ENCODE assay signal across 8 cellular contexts in genomic region chr15:98650871-98651481, GRCh38. TPM values are rescaled to one million over a fixed set of nuclear protein-coding genes. Genes with fewer than 3 reads are reported as not detected.
DNase-seq lines count a peak whose midpoint lies in the region; ATAC-seq and TF ChIP-seq lines count a peak whose summit lies in the region.

No MANE protein-coding gene starts in this region.

- peaks cover 36% of the 10 kb centered on the region for H3K4me1 Mint-ChIP-seq in activated naive CD8-positive, alpha-beta T cell treated with anti-CD3 and anti-CD28 coated beads, Interleukin-2, amount 50 U/mL, for 24 hours

- no peak for TF ChIP-seq CTCF in cardiac muscle cell (IDR thresholded peaks at IDR 0.05; ENCODE audit: low read depth, low read length)

- no peaks in the 10 kb centered on the region for H3K9me3 Mint-ChIP-seq in activated naive CD8-positive, alpha-beta T cell treated with anti-CD3 and anti-CD28 coated beads, Interleukin-2, amount 50 U/mL, for 24 hours

- peak overlapping the region; percentile 94 for H3K27ac Mint-ChIP-seq in activated naive CD8-positive, alpha-beta T cell treated with anti-CD3 and anti-CD28 coated beads, Interleukin-2, amount 50 U/mL, for 24 hours

- peak overlapping the region; percentile 37 for H3K27ac ChIP-seq in cardiac muscle cell
- peak overlapping the region; percentile 28 for H3K27ac ChIP-seq in iPS-20b (ENCODE audit: low read length)

- intact Hi-C loops in left cardiac atrium (cut with DNase I), result loop anchor here (2.0 to 10.0 kb wide), 4 partner anchors 64 to 408 kb away; no protein-coding TSS in a partner anchor

- no peak for ATAC-seq in left cardiac atrium
- ATAC-seq in activated naive CD8-positive, alpha-beta T cell treated with anti-CD3 and anti-CD28 coated beads, Interleukin-2, amount 50 U/mL, for 24 hours, result no peak
- ATAC-seq in HG03196 (IDR thresholded peaks at IDR 0.05; ENCODE audit: unreplicated experiment), result no peak

- H3K36me3 ChIP-seq in cardiac muscle cell (no peaks in the 10 kb centered on the region), iPS-20b (ENCODE audit: insufficient read depth, low read depth, low read length) (no peaks in the 10 kb centered on the region)

- peaks cover 3% of the 10 kb centered on the region for H3K36me3 Mint-ChIP-seq in activated naive CD8-positive, alpha-beta T cell treated with anti-CD3 and anti-CD28 coated beads, Interleukin-2, amount 50 U/mL, for 24 hours (ENCODE audit: low read depth)

- DNase-seq in cardiac muscle cell (ENCODE audit: low read depth in 1 of 2, low spot score in 1 of 2), result peak; percentile 35 to 40
- no peak for DNase-seq in left cardiac atrium
- peak; percentile 23 for DNase-seq in activated naive CD8-positive, alpha-beta T cell treated with anti-CD3 and anti-CD28 coated beads, Interleukin-2, amount 50 U/mL, for 24 hours
- peak; percentile 38 for DNase-seq in stimulated activated CD4-positive, alpha-beta T cell treated with anti-CD3 and anti-CD28 coated beads, Interleukin-15, amount 100 ng/mL, for 24 hours
- no peak for DNase-seq in D341Med (ENCODE audit: low spot score)
- DNase-seq in NCI-H1092 (lab: John Stamatoyannopoulos, UW), result no peak

- H3K4me3 ChIP-seq in cardiac muscle cell, result peak overlapping the region; percentile 99
- H3K4me3 ChIP-seq in iPS-20b (ENCODE audit: low read length), result peak overlapping the region; percentile 99

- peak overlapping the region; percentile 92 for H3K9ac ChIP-seq in iPS-20b (ENCODE audit: low read depth, low read length)

- no peaks in the 10 kb centered on the region for H3K27me3 ChIP-seq in cardiac muscle cell
- peaks cover 26% of the 10 kb centered on the region; the same call in 1 of the 2 replicates for H3K27me3 ChIP-seq in iPS-20b (ENCODE audit: insufficient read depth, low read length)

- peak overlapping the region; percentile 94 for H3K4me3 Mint-ChIP-seq in activated naive CD8-positive, alpha-beta T cell treated with anti-CD3 and anti-CD28 coated beads, Interleukin-2, amount 50 U/mL, for 24 hours

- peaks cover 9% of the 10 kb centered on the region for H3K4me1 ChIP-seq in cardiac muscle cell (ENCODE audit: low read depth)
- H3K4me1 ChIP-seq in iPS-20b (ENCODE audit: insufficient read depth, low read length), result peaks cover 35% of the 10 kb centered on the region

- H3K9me3 ChIP-seq in cardiac muscle cell (ENCODE audit: low read depth) (no peaks in the 10 kb centered on the region), iPS-20b (ENCODE audit: insufficient read depth, low read depth, low read length) (no peaks in the 10 kb centered on the region)

- H3K27me3 Mint-ChIP-seq in activated naive CD8-positive, alpha-beta T cell treated with anti-CD3 and anti-CD28 coated beads, Interleukin-2, amount 50 U/mL, for 24 hours, result peaks cover 31% of the 10 kb centered on the region

RNA-seq across cellular contexts. Expression of gene IGF1R, which starts 2.6 kb away (rescaled TPM):
- total RNA-seq in cardiac muscle cell, result 51.6 and 92.4 TPM in 2 replicates
- polyA plus RNA-seq in cardiac muscle cell, result 9.5 and 13.5 TPM in 2 replicates
- 10 to 100 TPM; 27.3 to 56.2 TPM for total RNA-seq in left cardiac atrium

Comparison
In these comparisons a context has a peak if more than half of its experiments do, and no peak if none do; other contexts are left out.
1. DNase-seq: peak in cardiac muscle cell (2 of 2), activated naive CD8-positive, alpha-beta T cell treated with anti-CD3 and anti-CD28 coated beads, Interleukin-2, amount 50 U/mL, for 24 hours (single experiment) and stimulated activated CD4-positive, alpha-beta T cell treated with anti-CD3 and anti-CD28 coated beads, Interleukin-15, amount 100 ng/mL, for 24 hours (single experiment); none in left cardiac atrium (single experiment), D341Med (single experiment) and NCI-H1092 (single experiment).